Comparison of ENCODE assay signal across 1 cellular context in genomic region chr1:108692724-108693655, GRCh38.
TF ChIP-seq lines count a peak whose summit lies in the region.

No MANE protein-coding gene starts in this region.

TF ChIP-seq in HepG2, 621 proteins besides CTCF, POLR2A, EP300 and RAD21:
- TF ChIP-seq ZNF784 (CRISPR knock-in tag; IDR thresholded peaks at IDR 0.05; ENCODE audit: borderline replicate concordance) (0 out of 2 replicates have a peak, but pooled peaks have one; percentile 9), SAP130 (CRISPR knock-in tag; IDR thresholded peaks at IDR 0.05; ENCODE audit: low read depth) (peak; percentile 29; the same call in 1 of the 2 replicates), NONO (IDR thresholded peaks at IDR 0.05) (no peak), NONO (CRISPR knock-in tag; conservative IDR thresholded peaks at IDR 0.05) (0 out of 2 replicates have a peak, but pooled peaks have one; percentile 11), ZNF138 (CRISPR knock-in tag; IDR thresholded peaks at IDR 0.05; ENCODE audit: low read depth) (no peak), TFE3 (CRISPR knock-in tag; IDR thresholded peaks at IDR 0.05) (no peak), HOXA9 (CRISPR knock-in tag; IDR thresholded peaks at IDR 0.05; ENCODE audit: borderline replicate concordance) (no peak), AFF4 (CRISPR knock-in tag; IDR thresholded peaks at IDR 0.05) (0 out of 2 replicates have a peak, but pooled peaks have one; percentile 21), ZNF350 (CRISPR knock-in tag; IDR thresholded peaks at IDR 0.05; ENCODE audit: borderline replicate concordance, low read depth) (0 out of 2 replicates have a peak, but pooled peaks have one; percentile 1), CSRNP1 (CRISPR knock-in tag; IDR thresholded peaks at IDR 0.05) (peak; percentile 0; the same call in 1 of the 2 replicates), ZFY (CRISPR knock-in tag; IDR thresholded peaks at IDR 0.05) (peak; percentile 42), SIN3A (IDR thresholded peaks at IDR 0.05; ENCODE audit: borderline replicate concordance, low read depth, low read length) (0 out of 2 replicates have a peak, but pooled peaks have one; percentile 22), BORCS8-MEF2B (CRISPR knock-in tag; IDR thresholded peaks at IDR 0.05) (0 out of 2 replicates have a peak, but pooled peaks have one; percentile 6), ASH2L (IDR thresholded peaks at IDR 0.05; ENCODE audit: insufficient read length, low read depth, low read length) (peak; percentile 11), ZNF790 (CRISPR knock-in tag; IDR thresholded peaks at IDR 0.05; ENCODE audit: borderline replicate concordance) (no peak), ZNF589 (CRISPR knock-in tag; conservative IDR thresholded peaks at IDR 0.05) (0 out of 2 replicates have a peak, but pooled peaks have one; percentile 28), AGO2 (optimal IDR thresholded peaks at IDR 0.05; ENCODE audit: low read depth, low read length) (peak; percentile 5), ZBTB34 (CRISPR knock-in tag; IDR thresholded peaks at IDR 0.05) (0 out of 2 replicates have a peak, but pooled peaks have one; percentile 13), LBX2 (CRISPR knock-in tag; IDR thresholded peaks at IDR 0.05; ENCODE audit: borderline replicate concordance) (peak; percentile 18; the same call in 1 of the 2 replicates), PPARG (CRISPR knock-in tag; conservative IDR thresholded peaks at IDR 0.05) (no peak), ZC3H13 (CRISPR knock-in tag; IDR thresholded peaks at IDR 0.05) (peak; percentile 24; the same call in 1 of the 2 replicates), ZNF230 (CRISPR knock-in tag; IDR thresholded peaks at IDR 0.05) (0 out of 2 replicates have a peak, but pooled peaks have one; percentile 3), ZFP91 (CRISPR knock-in tag; IDR thresholded peaks at IDR 0.05; ENCODE audit: borderline replicate concordance) (peak; percentile 36; the same call in 1 of the 2 replicates), ZNF484 (CRISPR knock-in tag; IDR thresholded peaks at IDR 0.05; ENCODE audit: borderline replicate concordance, low read depth) (0 out of 2 replicates have a peak, but pooled peaks have one; percentile 5), ZBTB2 (CRISPR knock-in tag; IDR thresholded peaks at IDR 0.05; ENCODE audit: low read depth) (no peak), ZFX (CRISPR knock-in tag; IDR thresholded peaks at IDR 0.05; ENCODE audit: low read depth) (peak; percentile 75), STAG1 (CRISPR knock-in tag; IDR thresholded peaks at IDR 0.05) (0 out of 2 replicates have a peak, but pooled peaks have one; percentile 2)
